8 cellular contexts compared by ENCODE assay signal in the genomic region with DNA sequence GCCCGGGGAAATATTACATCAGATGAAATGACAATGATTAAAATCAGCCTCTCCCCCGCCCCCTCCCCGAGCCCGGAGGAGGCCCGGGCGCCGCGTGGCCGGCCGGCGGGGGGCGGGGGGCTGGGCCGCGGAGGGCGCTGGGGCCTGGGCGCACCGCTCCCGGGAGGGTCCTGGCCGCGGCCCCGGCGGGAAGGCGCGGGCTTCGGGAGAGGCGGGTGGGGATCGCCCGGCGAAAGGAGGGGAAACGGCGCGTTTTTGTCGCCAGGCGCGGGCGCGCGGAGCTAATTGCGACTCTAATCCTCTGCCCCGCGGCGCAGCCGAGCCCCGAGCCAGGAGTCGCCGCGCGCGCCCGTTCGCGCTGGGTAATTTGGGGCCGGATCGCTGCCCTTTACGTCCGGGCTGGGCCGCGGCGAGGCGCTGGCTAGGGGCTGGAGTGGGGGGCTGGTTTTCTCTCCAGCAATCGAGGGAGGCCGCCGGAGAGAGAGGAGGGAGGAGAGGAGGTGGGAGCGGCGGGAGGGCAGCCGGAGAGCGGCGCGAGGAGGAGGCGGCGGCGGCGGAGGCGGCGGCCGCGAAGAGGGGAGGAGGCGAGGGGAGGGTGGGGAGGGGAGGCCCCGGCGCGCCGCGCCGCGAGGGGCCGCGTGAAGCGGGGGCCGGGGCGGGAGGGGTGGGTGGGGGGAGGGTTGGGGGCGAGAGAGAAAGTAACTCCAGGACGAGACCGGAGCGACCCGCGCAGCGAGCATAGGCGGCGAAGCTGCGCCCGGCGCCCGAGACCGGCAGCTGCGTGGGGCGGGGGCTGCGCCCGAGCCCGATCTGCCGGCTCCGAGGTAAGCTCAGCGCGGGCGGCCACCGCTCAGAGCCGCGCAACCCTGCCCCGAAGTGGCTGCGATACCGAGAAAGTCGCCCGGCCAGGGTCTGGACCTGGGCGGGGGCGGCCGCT. TPM values are rescaled to one million over a fixed set of nuclear protein-coding genes. Genes with fewer than 3 reads are reported as not detected.
DNase-seq lines count a peak whose midpoint lies in the region; ATAC-seq, FAIRE-seq and TF ChIP-seq lines count a peak whose summit lies in the region.

A gene with protein sequence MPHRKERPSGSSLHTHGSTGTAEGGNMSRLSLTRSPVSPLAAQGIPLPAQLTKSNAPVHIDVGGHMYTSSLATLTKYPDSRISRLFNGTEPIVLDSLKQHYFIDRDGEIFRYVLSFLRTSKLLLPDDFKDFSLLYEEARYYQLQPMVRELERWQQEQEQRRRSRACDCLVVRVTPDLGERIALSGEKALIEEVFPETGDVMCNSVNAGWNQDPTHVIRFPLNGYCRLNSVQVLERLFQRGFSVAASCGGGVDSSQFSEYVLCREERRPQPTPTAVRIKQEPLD (plus strand): TSS at position 707 of the 937 bp plus-strand sequence. CDS start 3,585 bp downstream, outside the sequence.

- FAIRE-seq in urothelium cell line (lab: Jason Lieb, UNC): no peak

- in situ Hi-C loops in GM13977 (cut with MboI; ENCODE audit: low pct_unique_long_range_greater_than_20kb, low sequenced_read_pairs, unreplicated experiment): loop anchor here (25.0 kb wide), 1 partner anchor 316 kb away; no protein-coding TSS in a partner anchor

- POLR2A ChIA-PET in naive thymus-derived CD8-positive, alpha-beta T cell (lab: Charles Lee): no interaction called here

- H3K9me3 ChIP-seq in DOHH2 (ENCODE audit: control insufficient read depth, insufficient read depth, low read length): no peaks in the 10 kb centered on the region

- H3K27me3 ChIP-seq in DOHH2 (ENCODE audit: control insufficient read depth, low read length): peaks cover 11% of the 10 kb centered on the region; the same call in 1 of the 2 replicates

- no peaks in the 10 kb centered on the region for H4K20me1 ChIP-seq in DOHH2 (ENCODE audit: control insufficient read depth, insufficient read depth, low read depth, low read length)

- H3K36me3 ChIP-seq in DOHH2 (ENCODE audit: control insufficient read depth, low read length): no peaks in the 10 kb centered on the region

- H3K4me3 ChIP-seq in DOHH2 (ENCODE audit: low read length) (peak within 1 kb of the TSS; percentile 48; the same call in 1 of the 2 replicates), fibroblast of mammary gland (ENCODE audit: control insufficient read depth, low read depth, low read length) (peak within 1 kb of the TSS; percentile 52)

- H3F3A ChIP-seq in DOHH2 (ENCODE audit: control insufficient read depth, insufficient read depth): no peaks in the 10 kb centered on the region

- H3K36me3 Mint-ChIP-seq in naive thymus-derived CD8-positive, alpha-beta T cell: no peaks in the 10 kb centered on the region

- no peak within 1 kb of the TSS for H3K27ac Mint-ChIP-seq in naive thymus-derived CD8-positive, alpha-beta T cell

- H3K4me3 Mint-ChIP-seq in naive thymus-derived CD8-positive, alpha-beta T cell: peak within 1 kb of the TSS; percentile 59 to 84 (median 76)

- H3K4me1 ChIP-seq in DOHH2 (ENCODE audit: control insufficient read depth, low read length): no peaks in the 10 kb centered on the region

- H3K9me2 ChIP-seq in DOHH2 (replicated peaks; ENCODE audit: control insufficient read depth, low read length): no peaks in the 10 kb centered on the region

- H3K27me3 Mint-ChIP-seq in naive thymus-derived CD8-positive, alpha-beta T cell: peaks cover 16 to 60% (median 30%) of the 10 kb centered on the region in 5 donors

- peak within 1 kb of the TSS; percentile 44 for H3K4me2 ChIP-seq in DOHH2 (ENCODE audit: low read length)

- TF ChIP-seq CTCF in DOHH2 (IDR thresholded peaks at IDR 0.05; ENCODE audit: low read depth, low read length, poor library complexity, severe bottlenecking): no peak
- no peak for TF ChIP-seq CTCF in fibroblast of mammary gland (conservative IDR thresholded peaks at IDR 0.05; ENCODE audit: control insufficient read depth, insufficient read depth, low read depth, low read length)
- no peak for TF ChIP-seq CTCF in GM13977 (IDR thresholded peaks at IDR 0.05; ENCODE audit: extremely low read depth, insufficient read depth, missing control alignments)

- no peaks in the 10 kb centered on the region for H3K9me3 Mint-ChIP-seq in naive thymus-derived CD8-positive, alpha-beta T cell

- H3K4me1 Mint-ChIP-seq in naive thymus-derived CD8-positive, alpha-beta T cell: peaks cover 0 to 9% (median 2%) of the 10 kb centered on the region in 4 donors

- H3K27ac ChIP-seq in DOHH2 (ENCODE audit: low read depth, low read length): no peak within 1 kb of the TSS

- no peaks in the 10 kb centered on the region for H3K79me2 ChIP-seq in DOHH2 (ENCODE audit: control insufficient read depth, low read length)

- ATAC-seq in naive thymus-derived CD8-positive, alpha-beta T cell: no peak
- ATAC-seq in HG02763 (IDR thresholded peaks at IDR 0.05; ENCODE audit: unreplicated experiment): no peak

- DNase-seq in M059J (ENCODE audit: low read depth) (peak; percentile 57), fibroblast of mammary gland (ENCODE audit: low read depth) (no peak), urothelium cell line (ENCODE audit: low spot score) (peak; percentile 60), GM13977 (ENCODE audit: low spot score) (no peak)
- peak; percentile 64 to 69 for DNase-seq in activated T-cell treated with anti-CD3 and anti-CD28 coated beads, Interleukin-2, amount 50 U/mL, for 48 hours
- DNase-seq in naive thymus-derived CD8-positive, alpha-beta T cell: peak in 1 of 10 donors; percentile 58

RNA-seq across cellular contexts. Expression of the gene that starts here (rescaled TPM):
- total RNA-seq in M059J (2014; rRNA removed; shearing (Covaris generic)): 26.6 and 29.0 TPM in 2 replicates
- under 1 TPM; 0.16 to 0.21 TPM for total RNA-seq in naive thymus-derived CD8-positive, alpha-beta T cell
- not detected for polyA plus RNA-seq in naive thymus-derived CD8-positive, alpha-beta T cell

Comparison
In these comparisons a context has a peak if more than half of its experiments do, and no peak if none do; other contexts are left out.
1. RNA of the gene that starts here (total RNA-seq): 26.6 to 29.0 TPM in M059J; 0.16 to 0.21 TPM in naive thymus-derived CD8-positive, alpha-beta T cell; every median in the first group is over 10 times any median in the second.
2. DNase-seq: peak in M059J (single experiment), activated T-cell treated with anti-CD3 and anti-CD28 coated beads, Interleukin-2, amount 50 U/mL, for 48 hours (2 of 2) and urothelium cell line (single experiment); none in fibroblast of mammary gland (single experiment) and GM13977 (single experiment).